17 cellular contexts compared by ENCODE assay signal in the genomic region with DNA sequence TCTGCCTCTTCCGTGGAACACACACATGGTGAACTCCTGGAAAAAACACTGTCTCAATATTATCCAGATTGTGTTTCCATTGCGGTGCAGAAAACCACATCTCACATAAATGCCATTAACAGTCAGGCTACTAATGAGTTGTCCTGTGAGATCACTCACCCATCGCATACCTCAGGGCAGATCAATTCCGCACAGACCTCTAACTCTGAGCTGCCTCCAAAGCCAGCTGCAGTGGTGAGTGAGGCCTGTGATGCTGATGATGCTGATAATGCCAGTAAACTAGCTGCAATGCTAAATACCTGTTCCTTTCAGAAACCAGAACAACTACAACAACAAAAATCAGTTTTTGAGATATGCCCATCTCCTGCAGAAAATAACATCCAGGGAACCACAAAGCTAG.
DNase-seq lines count a peak whose midpoint lies in the region; ATAC-seq and TF ChIP-seq lines count a peak whose summit lies in the region.
"Had no signal": no experiment of that assay in that cellular context is flagged by ENCODE, and none has a peak within 500 bp of the region (broad histone marks: within the 10 kb centered on the region; RNA-seq: fewer than 3 reads in every experiment).

No MANE protein-coding gene starts in this region.

- H3K27me3 ChIP-seq in Loucy (ENCODE audit: insufficient read depth, low read length, poor library complexity, severe bottlenecking) (no peaks in the 10 kb centered on the region), neutrophil (no peaks in the 10 kb centered on the region)
- H3K27me3 ChIP-seq: MG63, Peyer's patch had no signal

- H3K36me3 ChIP-seq in Loucy (ENCODE audit: insufficient read depth, low read length) (no peaks in the 10 kb centered on the region), neutrophil (peaks cover 58% of the 10 kb centered on the region)
- H3K36me3 ChIP-seq: MG63 had no signal

- H2AFZ ChIP-seq in Loucy (ENCODE audit: low read length), result 0 out of 2 replicates have a peak overlapping the region, but pooled peaks have one; percentile 19

- TF ChIP-seq CTCF in Loucy (conservative IDR thresholded peaks at IDR 0.05; ENCODE audit: low read length) (no peak), astrocyte of the spinal cord (IDR thresholded peaks at IDR 0.05; ENCODE audit: low read depth, low read length) (no peak), neutrophil (IDR thresholded peaks at IDR 0.05) (no peak)

- peak overlapping the region; percentile 40 for H3K27ac ChIP-seq in neutrophil
- H3K27ac ChIP-seq: Peyer's patch had no signal

- in situ Hi-C loops in astrocyte of the spinal cord (cut with HindIII; ENCODE audit: low sequenced_read_pairs), result no loop called here

- H3K9me3 ChIP-seq in Loucy (ENCODE audit: insufficient read depth, low read depth, low read length), result no peaks in the 10 kb centered on the region
- no peaks in the 10 kb centered on the region for H3K9me3 ChIP-seq in neutrophil
- H3K9me3 ChIP-seq: MG63, Peyer's patch had no signal

- no peaks in the 10 kb centered on the region for H3K4me1 ChIP-seq in Loucy (ENCODE audit: insufficient read depth, low read length, poor library complexity, severe bottlenecking)
- no peaks in the 10 kb centered on the region for H3K4me1 ChIP-seq in neutrophil (ENCODE audit: control insufficient read depth in 1 of 2, insufficient read depth in 1 of 2, low read depth in 1 of 2, low read length in 1 of 2)
- H3K4me1 ChIP-seq: Peyer's patch had no signal

- no peaks in the 10 kb centered on the region for H3K79me2 ChIP-seq in Loucy (ENCODE audit: insufficient read depth, low read length)

- no peak overlapping the region for H3K9ac ChIP-seq in Loucy (ENCODE audit: low read depth, low read length, poor library complexity, severe bottlenecking)

- no peaks in the 10 kb centered on the region for H4K20me1 ChIP-seq in Loucy (ENCODE audit: insufficient read depth, low read length, poor library complexity, severe bottlenecking)

- no peak overlapping the region for H3K4me2 ChIP-seq in Loucy (ENCODE audit: low read depth, low read length, poor library complexity, severe bottlenecking)

- H3K9me2 ChIP-seq in Loucy (replicated peaks; ENCODE audit: low read depth, low read length), result no peaks in the 10 kb centered on the region

- H3F3A ChIP-seq in Loucy (ENCODE audit: low read depth), result no peaks in the 10 kb centered on the region

- H3K4me3 ChIP-seq in Loucy (ENCODE audit: low read length, poor library complexity, severe bottlenecking) (no peak overlapping the region), astrocyte of the spinal cord (ENCODE audit: low read depth, low read length) (no peak overlapping the region), neutrophil (ENCODE audit: low read depth in 1 of 2, low read length in 1 of 2) (no peak overlapping the region)
- H3K4me3 ChIP-seq: MG63, Peyer's patch had no signal

- ATAC-seq in GM21423 (IDR thresholded peaks at IDR 0.05; ENCODE audit: unreplicated experiment), result no peak

- DNase-seq in ELF-1 (ENCODE audit: low read depth, low spot score), result peak; percentile 14
- DNase-seq in astrocyte of the spinal cord (ENCODE audit: low read depth, low spot score), result peak; percentile 10
- no peak for DNase-seq in 8988T
- DNase-seq in NCI-H524 (lab: John Stamatoyannopoulos, UW), result no peak
- DNase-seq: DMS153, KBM-7, MG63, NCI-H2029, NCI-H446, NCI-H526 treated with DMSO at 0.1 percent for 48 hours, OCI-M1, Peyer's patch, SHP77 treated with DMSO at 0.1 percent for 48 hours, SW 1271 had no signal

Comparison
In these comparisons a context has a peak if more than half of its experiments do, and no peak if none do; other contexts are left out.
1. DNase-seq: peak in ELF-1 (single experiment) and astrocyte of the spinal cord (single experiment); none in 8988T (single experiment) and NCI-H524 (0 of 2).